ENCODE assay signal across 18 cellular contexts in the genomic region with DNA sequence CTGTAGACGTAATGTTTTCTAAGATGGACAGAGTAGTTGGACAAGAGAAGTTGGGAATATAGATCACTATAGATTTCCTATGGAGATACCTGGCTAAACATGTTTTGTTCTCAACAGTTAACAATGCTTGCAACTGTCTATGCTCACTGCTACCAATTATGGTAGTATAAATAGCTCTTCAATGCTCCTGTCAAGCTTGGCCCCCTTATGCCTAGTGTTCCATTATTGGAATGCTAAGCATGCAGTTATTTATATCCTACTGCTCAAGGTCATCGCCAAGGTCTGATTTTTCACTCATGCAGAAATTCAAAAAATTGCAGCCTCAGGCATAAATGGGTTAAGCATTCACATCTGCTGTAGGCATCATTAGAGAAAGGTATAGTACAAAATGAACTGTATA.
"Had no signal": no experiment of that assay in that cellular context is flagged by ENCODE, and none has a peak within 500 bp of the region (broad histone marks: within the 10 kb centered on the region; RNA-seq: fewer than 3 reads in every experiment).

No MANE protein-coding gene starts in this region.

- ATAC-seq: foreskin keratinocyte; stimulated activated naive CD8-positive, alpha-beta T cell treated with anti-CD3 and anti-CD28 coated beads, Interleukin-15, Interleukin-2, amounts not matched to agents 100 U/mL and 50 U/mL, for 24 hours; WTC11 had no signal

- H3K27me3 ChIP-seq: foreskin keratinocyte, spleen, upper lobe of left lung had no signal

- H3K9me3 ChIP-seq: spleen, upper lobe of left lung had no signal

- DNase-seq: activated CD4-positive, alpha-beta memory T cell treated with anti-CD3 and anti-CD28 coated beads for 36 hours; activated CD4-positive, alpha-beta T cell treated with anti-CD3 and anti-CD28 coated beads for 4 hours; activated naive CD4-positive, alpha-beta T cell treated with Interleukin-2 at 50 U/mL for 16 hours; activated naive CD8-positive, alpha-beta T cell treated with anti-CD3 and anti-CD28 coated beads, Interleukin-2, amount 10 ng/mL, durations not matched to agents 7 days and 5 days; activated T-cell treated with anti-CD3 and anti-CD28 coated beads, Interleukin-2, amount 50 U/mL, for 48 hours; amygdala; central memory CD4-positive, alpha-beta T cell; effector memory CD4-positive, alpha-beta T cell; foreskin keratinocyte; hippocampal formation; kidney glomerular epithelial cell; occipital lobe; spleen; stimulated activated CD4-positive, alpha-beta T cell treated with anti-CD3 and anti-CD28 coated beads, Interleukin-4, amount 100 ng/mL, for 24 hours; stimulated activated naive CD8-positive, alpha-beta T cell treated with anti-CD3 and anti-CD28 coated beads, Interleukin-15, Interleukin-2, amounts not matched to agents 100 U/mL and 50 U/mL, for 24 hours; T1000; upper lobe of left lung had no signal

- H3K4me3 ChIP-seq: spleen, upper lobe of left lung had no signal

- H3K27ac ChIP-seq: foreskin keratinocyte, spleen, upper lobe of left lung had no signal

- H3K4me1 ChIP-seq: foreskin keratinocyte, spleen, upper lobe of left lung had no signal

- H3K36me3 ChIP-seq: upper lobe of left lung had no signal
